ENCODE assay signal across 27 cellular contexts in the genomic region with DNA sequence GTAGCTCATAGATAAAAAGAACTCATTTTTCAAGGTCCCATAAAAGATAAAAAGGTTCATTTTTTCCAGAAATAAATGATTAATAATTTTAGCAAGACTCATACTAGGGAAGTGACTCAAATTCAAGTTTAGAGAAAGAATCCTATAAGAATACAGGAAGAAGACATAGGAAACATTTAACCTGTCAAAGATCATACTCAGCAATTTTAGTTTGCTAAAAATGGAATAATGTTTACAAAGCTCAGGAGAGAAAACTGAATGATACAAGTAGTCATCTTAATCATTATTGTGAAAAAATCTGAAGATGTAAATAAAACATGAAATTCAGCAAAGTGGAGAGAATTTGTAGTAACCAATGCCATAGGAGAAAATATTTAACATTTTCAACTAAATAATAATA.
"Had no signal": no experiment of that assay in that cellular context is flagged by ENCODE, and none has a peak within 500 bp of the region (broad histone marks: within the 10 kb centered on the region; RNA-seq: fewer than 3 reads in every experiment).

No MANE protein-coding gene starts in this region.

- ATAC-seq: stimulated activated effector memory CD8-positive, alpha-beta T cell treated with anti-CD3 and anti-CD28 coated beads, Interleukin-12 subunit alpha, Interleukin-12 subunit beta, amount 100 ng/mL, for 72 hours; stimulated activated memory B cell treated with anti-CD40 and anti-IgM and Interleukin-4, amounts not matched to agents 10 μg/mL and 1 μg/mL and 100 μg/mL, for 72 hours; stimulated activated naive B cell treated with anti-CD40 and anti-IgM and Interleukin-4, amounts not matched to agents 10 μg/mL and 1 μg/mL and 100 μg/mL, for 72 hours; stimulated activated naive CD8-positive, alpha-beta T cell treated with anti-CD3 and anti-CD28 coated beads, Interleukin-15, amount 100 ng/mL, for 72 hours; stimulated activated naive CD8-positive, alpha-beta T cell treated with anti-CD3 and anti-CD28 coated beads, Interleukin-15, Interleukin-2, amounts not matched to agents 100 U/mL and 50 U/mL, for 24 hours; upper lobe of right lung had no signal

- H3K4me1 ChIP-seq: stomach, suprapubic skin, testis, thyroid gland, tibial artery, tibial nerve, transverse colon, upper lobe of left lung, upper lobe of right lung, uterus, vagina had no signal

- FAIRE-seq: urothelium cell line had no signal

- DNase-seq: stimulated activated CD4-positive, alpha-beta T cell treated with anti-CD3 and anti-CD28 coated beads, Interleukin-2, amount 100 ng/mL, for 48 hours; stimulated activated CD4-positive, alpha-beta T cell treated with anti-CD3 and anti-CD28 coated beads, Interleukin-4, amount 100 ng/mL, for 1 hour; stimulated activated CD4-positive, alpha-beta T cell treated with anti-CD3 and anti-CD28 coated beads, Interleukin-4, amount 100 ng/mL, for 24 hours; stimulated activated CD4-positive, alpha-beta T cell treated with anti-CD3 and anti-CD28 coated beads, Interleukin-4, amount 100 ng/mL, for 4 hours; stimulated activated CD8-positive, alpha-beta memory T cell treated with anti-CD3 and anti-CD28 coated beads, Interleukin-4, amount 100 ng/mL, for 48 hours; stimulated activated naive B cell treated with anti-CD40 and anti-IgM and Interleukin-4, amounts not matched to agents 10 μg/mL and 1 μg/mL and 100 μg/mL, for 72 hours; stimulated activated naive CD4-positive, alpha-beta T cell; stimulated activated naive CD4-positive, alpha-beta T cell treated with Interleukin-2 at 50 U/mL for 16 hours; stimulated activated naive CD8-positive, alpha-beta T cell treated with anti-CD3 and anti-CD28 coated beads, Interleukin-15, amount 100 ng/mL, for 72 hours; stimulated activated naive CD8-positive, alpha-beta T cell treated with anti-CD3 and anti-CD28 coated beads, Interleukin-15, Interleukin-2, amounts not matched to agents 100 U/mL and 50 U/mL, for 24 hours; stomach; substantia nigra; testis; thyroid gland; tibial artery; transverse colon; trophoblast cell; upper lobe of left lung; upper lobe of right lung; uterus had no signal

- H3K4me3 ChIP-seq: stomach, suprapubic skin, testis, thoracic aorta, thyroid gland, tibial artery, tibial nerve, transverse colon, upper lobe of left lung, upper lobe of right lung, uterus, vagina had no signal

- H3K36me3 ChIP-seq: stomach, suprapubic skin, thoracic aorta, thyroid gland, tibial artery, tibial nerve, transverse colon, upper lobe of left lung, upper lobe of right lung, uterus, vagina had no signal

- H3K27ac ChIP-seq: stomach, suprapubic skin, testis, thoracic aorta, thyroid gland, tibial artery, tibial nerve, transverse colon, upper lobe of left lung, upper lobe of right lung, uterus, vagina had no signal

- H3K9me3 ChIP-seq: stomach, suprapubic skin, testis, thoracic aorta, thyroid gland, tibial artery, tibial nerve, transverse colon, upper lobe of left lung, upper lobe of right lung, uterus, vagina had no signal

- H3K27me3 ChIP-seq: stomach, suprapubic skin, testis, thyroid gland, tibial artery, tibial nerve, transverse colon, upper lobe of left lung, upper lobe of right lung, uterus, vagina had no signal
